Comparison of ENCODE assay signal across 8 cellular contexts in the genomic region with DNA sequence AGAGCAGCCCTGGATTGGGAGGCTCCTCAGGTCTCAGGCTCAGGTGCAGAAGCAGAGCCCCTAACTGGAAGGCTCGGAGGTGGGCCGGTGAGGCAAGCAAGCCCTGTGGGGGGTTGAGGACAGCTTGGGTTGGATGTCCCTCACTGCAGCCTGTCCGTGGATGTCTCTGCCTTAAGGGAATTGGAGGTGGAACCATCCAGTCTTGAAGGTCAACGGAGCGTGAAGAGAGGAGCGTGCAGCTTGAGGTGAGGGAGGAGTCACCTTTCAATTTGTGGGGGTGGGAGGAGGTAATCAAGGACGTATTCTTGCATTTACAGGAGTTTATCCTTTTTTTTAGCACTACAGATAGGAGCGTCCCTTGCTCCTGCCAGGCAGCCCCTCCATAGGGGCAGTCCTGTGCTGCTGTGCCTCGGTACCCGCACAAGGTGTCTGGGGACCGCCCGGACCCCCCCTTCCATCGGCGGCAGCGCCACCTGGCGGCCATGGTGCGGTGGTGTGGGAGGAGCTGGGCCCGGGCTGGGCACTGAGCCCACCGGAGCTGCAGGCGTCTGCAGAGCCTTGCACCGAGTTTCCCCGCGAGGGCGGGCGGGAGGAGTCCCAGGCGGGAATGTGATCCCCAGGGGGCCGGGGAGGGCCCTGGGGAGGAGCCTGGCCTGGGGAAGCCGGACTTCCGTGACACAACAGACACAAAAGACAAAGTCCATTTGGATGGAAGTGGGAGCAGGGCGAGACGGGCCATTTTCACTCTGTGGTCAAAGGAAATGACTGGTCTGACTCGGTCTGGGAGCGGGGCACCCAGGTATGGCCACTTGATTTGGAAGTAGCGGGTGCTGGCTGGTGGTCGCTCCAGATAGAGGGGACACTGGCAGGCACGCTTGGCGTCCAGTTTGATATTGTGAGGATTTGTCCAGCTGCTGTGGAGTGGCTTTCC. TPM values are rescaled to one million over a fixed set of nuclear protein-coding genes. Genes with fewer than 3 reads are reported as not detected.
A peak's percentile ranks its signal among the peaks of the same experiment; 100 is the strongest.
DNase-seq lines count a peak whose midpoint lies in the region; ATAC-seq and TF ChIP-seq lines count a peak whose summit lies in the region.

No MANE protein-coding gene starts in this region.

- peak overlapping the region; percentile 18 for H2AFZ ChIP-seq in parathyroid adenoma

- H3K27ac Mint-ChIP-seq in activated naive CD4-positive, alpha-beta T cell treated with anti-CD3 and anti-CD28 coated beads, Interleukin-2, amount 50 U/mL, for 72 hours: no peak overlapping the region

- ATAC-seq in activated naive CD4-positive, alpha-beta T cell treated with anti-CD3 and anti-CD28 coated beads, Interleukin-2, amount 50 U/mL, for 72 hours: peak; percentile 74 to 79
- peak; percentile 86 for ATAC-seq in Right ventricle myocardium inferior

- TF ChIP-seq CTCF in parathyroid adenoma (IDR thresholded peaks at IDR 0.05) (peak; percentile 95), tibial artery (IDR thresholded peaks at IDR 0.05) (peak; percentile 82 to 92)

- no peak overlapping the region for H3K9ac ChIP-seq in parathyroid adenoma

- intact Hi-C loops in Right ventricle myocardium inferior (cut with DNase I): no loop called here
- intact Hi-C loops in tibial artery (cut with DNase I; ENCODE audit: low total_unique reads): no loop called here

- in situ Hi-C loops in KBM-7 (cut with MboI; ENCODE audit: low pct_unique_long_range_greater_than_20kb, low sequenced_read_pairs): no loop called here

- no peaks in the 10 kb centered on the region for H3K36me3 Mint-ChIP-seq in activated naive CD4-positive, alpha-beta T cell treated with anti-CD3 and anti-CD28 coated beads, Interleukin-2, amount 50 U/mL, for 72 hours

- peak; percentile 39 for DNase-seq in NCI-H2107 treated with DMSO at 0.1 percent for 48 hours (lab: John Stamatoyannopoulos, UW; ENCODE audit: unreplicated experiment)
- no peak for DNase-seq in NCI-H2107 (lab: John Stamatoyannopoulos, UW)
- DNase-seq in KBM-7: peak; percentile 87
- peak; percentile 82 for DNase-seq in SK-N-DZ (ENCODE audit: low spot score)
- peak; percentile 66 to 93 for DNase-seq in activated naive CD4-positive, alpha-beta T cell treated with anti-CD3 and anti-CD28 coated beads, Interleukin-2, amount 50 U/mL, for 72 hours (ENCODE audit: low spot score in 2 of 2)
- DNase-seq in Right ventricle myocardium inferior (ENCODE audit: missing footprints): peak; percentile 91
- peak in 1 of 2 donors; percentile 84 for DNase-seq in tibial artery

- H3K4me3 ChIP-seq in parathyroid adenoma (ENCODE audit: low read depth, low read length) (peak overlapping the region; percentile 44), tibial artery (peak overlapping the region in 1 of 2 donors; percentile 51)

- no peaks in the 10 kb centered on the region for H3K27me3 ChIP-seq in parathyroid adenoma (ENCODE audit: control insufficient read depth, insufficient read depth, low read length)
- peaks cover 3 to 88% of the 10 kb centered on the region in 2 donors for H3K27me3 ChIP-seq in tibial artery

- H3K36me3 ChIP-seq in parathyroid adenoma (ENCODE audit: control insufficient read depth, insufficient read depth, low read length) (no peaks in the 10 kb centered on the region), tibial artery (no peaks in the 10 kb centered on the region)

- H3K27ac ChIP-seq in parathyroid adenoma (no peak overlapping the region), tibial artery (no peak overlapping the region)

- H3K9me3 ChIP-seq in parathyroid adenoma (ENCODE audit: control insufficient read depth, low read length) (no peaks in the 10 kb centered on the region), tibial artery (no peaks in the 10 kb centered on the region)

- H3K9me3 Mint-ChIP-seq in activated naive CD4-positive, alpha-beta T cell treated with anti-CD3 and anti-CD28 coated beads, Interleukin-2, amount 50 U/mL, for 72 hours: no peaks in the 10 kb centered on the region

- peak overlapping the region; percentile 47 for H3K4me2 ChIP-seq in parathyroid adenoma (ENCODE audit: low read length)

- H3K4me1 ChIP-seq in parathyroid adenoma: peaks cover 28% of the 10 kb centered on the region
- peaks cover 7 to 48% (median 43%) of the 10 kb centered on the region in 4 donors for H3K4me1 ChIP-seq in tibial artery

- H3K79me2 ChIP-seq in parathyroid adenoma: no peaks in the 10 kb centered on the region

RNA-seq across cellular contexts. Expression of a gene that starts 0.9 kb away (rescaled TPM):
- polyA plus RNA-seq in SK-N-DZ (2014; cell fraction: cytosol; rRNA removed): 2.2 and 2.4 TPM in 2 replicates
- polyA plus RNA-seq in SK-N-DZ (2014; cell fraction: nucleus; rRNA removed): 2.3 and 2.4 TPM in 2 replicates
- total RNA-seq in activated naive CD4-positive, alpha-beta T cell treated with anti-CD3 and anti-CD28 coated beads, Interleukin-2, amount 50 U/mL, for 72 hours: under 1 TPM; 0.06 to 0.11 TPM
- not detected for total RNA-seq in Right ventricle myocardium inferior

RNA-seq across cellular contexts. Expression of a gene that starts 10.6 kb away (rescaled TPM):
- 28.5 and 41.0 TPM in 2 replicates for polyA plus RNA-seq in SK-N-DZ (2014; cell fraction: cytosol; rRNA removed)
- polyA plus RNA-seq in SK-N-DZ (2014; cell fraction: nucleus; rRNA removed): 24.7 and 34.5 TPM in 2 replicates
- not detected for total RNA-seq in activated naive CD4-positive, alpha-beta T cell treated with anti-CD3 and anti-CD28 coated beads, Interleukin-2, amount 50 U/mL, for 72 hours
- not detected for total RNA-seq in Right ventricle myocardium inferior

RNA-seq across cellular contexts. Expression of a gene that starts 19.7 kb away (rescaled TPM):
- polyA plus RNA-seq in SK-N-DZ (2014; cell fraction: cytosol; rRNA removed): 29.1 and 34.5 TPM in 2 replicates
- 14.8 and 27.8 TPM in 2 replicates for polyA plus RNA-seq in SK-N-DZ (2014; cell fraction: nucleus; rRNA removed)
- 10 to 100 TPM; 14.3 to 20.8 TPM for total RNA-seq in activated naive CD4-positive, alpha-beta T cell treated with anti-CD3 and anti-CD28 coated beads, Interleukin-2, amount 50 U/mL, for 72 hours
- total RNA-seq in Right ventricle myocardium inferior: 6.4 TPM

RNA-seq across cellular contexts. Expression of a gene that starts 24.5 kb away (rescaled TPM):
- 51.9 and 59.1 TPM in 2 replicates for polyA plus RNA-seq in SK-N-DZ (2014; cell fraction: cytosol; rRNA removed)
- 145 and 224 TPM in 2 replicates for polyA plus RNA-seq in SK-N-DZ (2014; cell fraction: nucleus; rRNA removed)
- total RNA-seq in activated naive CD4-positive, alpha-beta T cell treated with anti-CD3 and anti-CD28 coated beads, Interleukin-2, amount 50 U/mL, for 72 hours: 100 to 1,000 TPM in 1 of 2 donors, 10 to 100 TPM in 1; 67.4 to 134 TPM
- 0.97 TPM for total RNA-seq in Right ventricle myocardium inferior

RNA-seq across cellular contexts. Expression of a gene that starts 52.6 kb away (rescaled TPM):
- 220 and 279 TPM in 2 replicates for polyA plus RNA-seq in SK-N-DZ (2014; cell fraction: cytosol; rRNA removed)
- polyA plus RNA-seq in SK-N-DZ (2014; cell fraction: nucleus; rRNA removed): 428 and 449 TPM in 2 replicates
- not detected for total RNA-seq in activated naive CD4-positive, alpha-beta T cell treated with anti-CD3 and anti-CD28 coated beads, Interleukin-2, amount 50 U/mL, for 72 hours
- total RNA-seq in Right ventricle myocardium inferior: 0.57 TPM
